ENCODE assay signal across 19 cellular contexts in the genomic region with DNA sequence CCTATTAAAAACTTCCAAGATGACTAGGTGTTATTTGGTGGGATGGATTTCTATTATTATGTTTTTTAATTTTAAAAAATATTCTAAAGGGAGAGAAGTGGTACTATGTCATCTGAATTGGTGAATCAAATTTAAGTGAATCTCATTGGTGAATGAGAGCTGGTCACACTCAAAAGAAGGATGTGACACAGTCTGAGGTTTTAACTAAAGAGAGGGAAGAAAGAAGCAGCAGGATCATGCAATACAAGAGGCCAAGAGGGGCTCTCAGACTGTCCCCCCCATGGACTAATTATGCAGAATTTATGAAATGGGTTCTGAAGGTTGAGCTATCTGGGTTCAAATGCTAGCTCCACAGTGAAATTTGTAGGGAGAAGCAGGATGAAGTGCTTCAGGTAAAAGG. TPM values are rescaled to one million over a fixed set of nuclear protein-coding genes. Genes with fewer than 3 reads are reported as not detected.
DNase-seq lines count a peak whose midpoint lies in the region; TF ChIP-seq lines count a peak whose summit lies in the region.
"Had no signal": no experiment of that assay in that cellular context is flagged by ENCODE, and none has a peak within 500 bp of the region (broad histone marks: within the 10 kb centered on the region; RNA-seq: fewer than 3 reads in every experiment).

No MANE protein-coding gene starts in this region.

- H2BK12ac ChIP-seq in H9 (ENCODE audit: insufficient read length, low read depth, low read length), result no peak overlapping the region

- no peak overlapping the region for H4K8ac ChIP-seq in H9 (replicated peaks; ENCODE audit: insufficient read length, low read depth, low read length)
- H4K8ac ChIP-seq in mesendoderm (ENCODE audit: low read depth, low read length), result no peak overlapping the region

- no peaks in the 10 kb centered on the region for H3K27me3 Mint-ChIP-seq in H9 (ENCODE audit: low read depth)
- H3K27me3 Mint-ChIP-seq in MCF 10A (ENCODE audit: insufficient read depth, unreplicated experiment), result no peaks in the 10 kb centered on the region

- H3K9me3 Mint-ChIP-seq in H9, result no peaks in the 10 kb centered on the region
- peaks cover 7% of the 10 kb centered on the region for H3K9me3 Mint-ChIP-seq in MCF 10A (ENCODE audit: unreplicated experiment)
- H3K9me3 Mint-ChIP-seq: activated T-helper 2 cell treated with anti-CD3 and anti-CD28 coated beads, Interferon-gamma antibody, Interleukin-2, Interleukin-4, amounts not matched to agents 10 μg/mL and 5 μg/mL and 100 μg/mL, durations not matched to agents 14 hours and 24 hours and 36 hours had no signal

- H3K79me2 ChIP-seq in H9 (ENCODE audit: insufficient read depth, low read length) (no peaks in the 10 kb centered on the region), mesendoderm (ENCODE audit: control insufficient read depth, insufficient read depth, low read length) (no peaks in the 10 kb centered on the region)

- H2BK5ac ChIP-seq in H9 (ENCODE audit: insufficient read length, low read length) (no peak overlapping the region), mesendoderm (ENCODE audit: low read length) (no peak overlapping the region)

- H3K56ac ChIP-seq in H9 (ENCODE audit: insufficient read length, low read depth, low read length) (no peak overlapping the region), mesendoderm (ENCODE audit: low read length) (peak overlapping the region; percentile 32)

- no peak overlapping the region for H2AFZ ChIP-seq in H9 (ENCODE audit: low read length)

- no peaks in the 10 kb centered on the region for H3K36me3 Mint-ChIP-seq in H9 (ENCODE audit: insufficient read depth in 1 of 3, low read depth in 3 of 3)
- H3K36me3 Mint-ChIP-seq in MCF 10A (ENCODE audit: insufficient read depth, unreplicated experiment), result no peaks in the 10 kb centered on the region

- H3K36me3 ChIP-seq in BLaER1 treated with 17β-estradiol and CSF1 and Interleukin-3, amounts not matched to agents 10 nM and 100 nM, result no peaks in the 10 kb centered on the region
- H3K36me3 ChIP-seq in Peyer's patch (no peaks in the 10 kb centered on the region), mesendoderm (ENCODE audit: control insufficient read depth, insufficient read depth, low read length) (no peaks in the 10 kb centered on the region), tibial artery (no peaks in the 10 kb centered on the region)
- H3K36me3 ChIP-seq: sigmoid colon, vagina had no signal

- no peak overlapping the region for H3T11ph ChIP-seq in H9 (ENCODE audit: low read length)

- no peaks in the 10 kb centered on the region for H3K23me2 ChIP-seq in H9 (ENCODE audit: insufficient read length, low read depth, low read length, poor library complexity, severe bottlenecking)

- H3K4me1 Mint-ChIP-seq in H9 (peaks cover 11 to 21% of the 10 kb centered on the region in 2 experiments), MCF 10A (ENCODE audit: insufficient read depth, unreplicated experiment) (peaks cover 9% of the 10 kb centered on the region)

- H2BK20ac ChIP-seq in H9 (ENCODE audit: low read depth, low read length, poor library complexity, severe bottlenecking), result no peak overlapping the region

- no peak overlapping the region for H3K4me3 ChIP-seq in BLaER1 treated with 17β-estradiol and CSF1 and Interleukin-3, amounts not matched to agents 10 nM and 100 nM
- H3K4me3 ChIP-seq in Peyer's patch (no peak overlapping the region), mesendoderm (ENCODE audit: low read length) (no peak overlapping the region), tibial artery (no peak overlapping the region)
- H3K4me3 ChIP-seq: sigmoid colon, vagina had no signal

- no peaks in the 10 kb centered on the region for H4K20me1 ChIP-seq in BLaER1 treated with 17β-estradiol and CSF1 and Interleukin-3, amounts not matched to agents 10 nM and 100 nM
- no peaks in the 10 kb centered on the region for H4K20me1 ChIP-seq in H9 (ENCODE audit: control insufficient read depth, insufficient read depth, insufficient read length)

- peaks cover 13 to 75% (median 34%) of the 10 kb centered on the region in 10 experiments for H3K4me1 ChIP-seq in BLaER1 treated with 17β-estradiol and CSF1 and Interleukin-3, amounts not matched to agents 10 nM and 100 nM
- H3K4me1 ChIP-seq in H9 (ENCODE audit: insufficient read depth, low read length) (peaks cover 4% of the 10 kb centered on the region; the same call in 1 of the 2 replicates), Peyer's patch (peaks cover 0 to 23% (median 2%) of the 10 kb centered on the region in 4 donors), mesendoderm (ENCODE audit: control insufficient read depth, low read depth, low read length) (no peaks in the 10 kb centered on the region), tibial artery (no peaks in the 10 kb centered on the region)
- H3K4me1 ChIP-seq: sigmoid colon, vagina had no signal

- no peak overlapping the region for H2AK5ac ChIP-seq in H9 (ENCODE audit: insufficient read length, low read length)
- no peak overlapping the region for H2AK5ac ChIP-seq in mesendoderm (ENCODE audit: low read length)

- no peaks in the 10 kb centered on the region for H3K27me3 ChIP-seq in BLaER1 treated with 17β-estradiol and CSF1 and Interleukin-3, amounts not matched to agents 10 nM and 100 nM
- H3K27me3 ChIP-seq in H9 (ENCODE audit: insufficient read depth, low read length) (no peaks in the 10 kb centered on the region), Peyer's patch (no peaks in the 10 kb centered on the region), mesendoderm (ENCODE audit: insufficient read depth, low read length, poor library complexity) (no peaks in the 10 kb centered on the region), tibial artery (no peaks in the 10 kb centered on the region)
- H3K27me3 ChIP-seq: foreskin keratinocyte, sigmoid colon, vagina had no signal

- no peak for TF ChIP-seq POLR2A in Peyer's patch (IDR thresholded peaks at IDR 0.05)

- peak overlapping the region in 4 of 11 experiments; percentile 30 to 68 (median 60); a peak in 6 of 22 replicates for H3K9ac ChIP-seq in BLaER1 treated with 17β-estradiol and CSF1 and Interleukin-3, amounts not matched to agents 10 nM and 100 nM
- H3K9ac ChIP-seq in H9 (ENCODE audit: extremely low read depth, insufficient read length, low read length), result no peak overlapping the region
- no peak overlapping the region for H3K9ac ChIP-seq in mesendoderm (ENCODE audit: low read length)

- no peak overlapping the region for H3K23ac ChIP-seq in H9 (ENCODE audit: insufficient read length, low read depth, low read length)
- H3K23ac ChIP-seq in mesendoderm (ENCODE audit: low read length), result peak overlapping the region; percentile 18

- POLR2A ChIA-PET in MCF 10A (lab: Yijun Ruan, JAX), result no interaction called here

- TF ChIP-seq CTCF in H9 (conservative IDR thresholded peaks at IDR 0.05) (no peak), Peyer's patch (IDR thresholded peaks at IDR 0.05) (no peak), MCF 10A (IDR thresholded peaks at IDR 0.05; ENCODE audit: unreplicated experiment) (no peak), tibial artery (IDR thresholded peaks at IDR 0.05) (no peak)

- no peak overlapping the region for H4K91ac ChIP-seq in H9 (ENCODE audit: insufficient read length, low read depth, low read length)

- H3K4ac ChIP-seq in H9 (ENCODE audit: low read depth, low read length), result no peak overlapping the region
- H3K4ac ChIP-seq in mesendoderm (ENCODE audit: low read depth, low read length), result no peak overlapping the region

- H3K79me1 ChIP-seq in H9 (ENCODE audit: insufficient read depth, low read depth, low read length, poor library complexity, severe bottlenecking) (no peaks in the 10 kb centered on the region), mesendoderm (ENCODE audit: low read length) (no peaks in the 10 kb centered on the region)

- H3K27ac ChIP-seq in BLaER1 treated with 17β-estradiol and CSF1 and Interleukin-3, amounts not matched to agents 10 nM and 100 nM, result peak overlapping the region in 8 of 11 experiments; percentile 31 to 98 (median 60); a peak in 11 of 22 replicates
- H3K27ac ChIP-seq in H9 (ENCODE audit: insufficient read length, low read depth, low read length) (no peak overlapping the region), Peyer's patch (peak overlapping the region; percentile 7 to 66 (median 60)), mesendoderm (ENCODE audit: low read depth, low read length) (no peak overlapping the region), tibial artery (no peak overlapping the region)
- H3K27ac ChIP-seq: foreskin keratinocyte, sigmoid colon, vagina had no signal

- peak overlapping the region in 8 of 11 experiments; percentile 10 to 81 (median 57); a peak in 12 of 22 replicates for H3K4me2 ChIP-seq in BLaER1 treated with 17β-estradiol and CSF1 and Interleukin-3, amounts not matched to agents 10 nM and 100 nM
- H3K4me2 ChIP-seq in H9 (ENCODE audit: insufficient read depth, insufficient read length, low read length), result peak overlapping the region; percentile 16
- no peak overlapping the region for H3K4me2 ChIP-seq in mesendoderm (ENCODE audit: low read length)

- H3K4me3 Mint-ChIP-seq in H9 (no peak overlapping the region), MCF 10A (ENCODE audit: unreplicated experiment) (no peak overlapping the region)

- intact Hi-C loops in MCF 10A (cut with micrococcal nuclease), result no loop called here
- intact Hi-C loops in head of caudate nucleus (cut with DNase I), result no loop called here
- intact Hi-C loops in tibial artery (cut with DNase I; ENCODE audit: low total_unique reads), result no loop called here

- no TSS peak for BruUV-seq in MCF 10A (replicated peaks; lab: Mats Ljungman, UMichigan)

- H3K9me3 ChIP-seq in BLaER1 treated with 17β-estradiol and CSF1 and Interleukin-3, amounts not matched to agents 10 nM and 100 nM (replicated peaks in 1 of 11), result peaks cover 0 to 6% (median 0%) of the 10 kb centered on the region in 11 experiments; a peak in 2 of 22 replicates
- no peaks in the 10 kb centered on the region for H3K9me3 ChIP-seq in H9 (ENCODE audit: control insufficient read depth, low read depth, low read length)
- no peaks in the 10 kb centered on the region for H3K9me3 ChIP-seq in Peyer's patch
- H3K9me3 ChIP-seq in tibial artery, result no peaks in the 10 kb centered on the region
- H3K9me3 ChIP-seq: sigmoid colon, vagina had no signal

- H3K27ac Mint-ChIP-seq in H9 (peak overlapping the region; percentile 1 to 66 (median 2); a peak in 3 of 7 replicates), MCF 10A (ENCODE audit: low read depth, unreplicated experiment) (no peak overlapping the region)
- H3K27ac Mint-ChIP-seq: activated T-helper 2 cell treated with anti-CD3 and anti-CD28 coated beads, Interferon-gamma antibody, Interleukin-2, Interleukin-4, amounts not matched to agents 10 μg/mL and 5 μg/mL and 100 μg/mL, durations not matched to agents 14 hours and 24 hours and 36 hours had no signal

- DNase-seq in H9, result no peak
- no peak for DNase-seq in Peyer's patch
- no peak for DNase-seq in mesendoderm
- DNase-seq in hepatic stellate cell (ENCODE audit: low spot score), result no peak
- no peak for DNase-seq in MCF 10A (ENCODE audit: unreplicated experiment)
- no peak for DNase-seq in head of caudate nucleus
- no peak for DNase-seq in tibial artery
- DNase-seq: activated CD8-positive, alpha-beta memory T cell treated with anti-CD3 and anti-CD28 coated beads for 24 hours; amniotic stem cell; foreskin keratinocyte; mammary epithelial cell; NCI-H1694; NCI-H510A; occipital lobe; sigmoid colon; stimulated activated CD4-positive, alpha-beta T cell treated with anti-CD3 and anti-CD28 coated beads, Interleukin-4, amount 100 ng/mL, for 1 hour had no signal

- H2BK15ac ChIP-seq in H9 (ENCODE audit: low read depth, low read length) (no peak overlapping the region), mesendoderm (replicated peaks; ENCODE audit: low read depth) (no peak overlapping the region)

- H4K5ac ChIP-seq in H9 (ENCODE audit: insufficient read length, low read depth, low read length), result no peak overlapping the region
- H4K5ac ChIP-seq in mesendoderm (ENCODE audit: low read length), result no peak overlapping the region

- no peak overlapping the region for H3K18ac ChIP-seq in H9 (ENCODE audit: insufficient read length, low read depth, low read length)
- no peak overlapping the region for H3K18ac ChIP-seq in mesendoderm (ENCODE audit: low read length)

- no peak overlapping the region for H3K14ac ChIP-seq in H9 (ENCODE audit: insufficient read depth, low read length)

- CTCF ChIA-PET in MCF 10A (lab: Yijun Ruan, JAX), result interaction anchor here (0.7 kb wide), 1 partner anchor 1103 kb away, joined by 3 read pairs; no protein-coding TSS in a partner anchor

- H2BK120ac ChIP-seq in H9 (ENCODE audit: low read depth, low read length, poor library complexity, severe bottlenecking) (no peak overlapping the region), mesendoderm (ENCODE audit: low read depth, low read length) (no peak overlapping the region)

RNA-seq across cellular contexts. Expression of gene MACC1, which starts 16.2 kb away (rescaled TPM):
- total RNA-seq in H9 (2021) (9.8 and 11.0 TPM in 2 replicates), Peyer's patch (10 to 100 TPM; 25.6 to 79.4 (median 71.1) TPM), MCF 10A (2022) (0.02 and 0.14 TPM in 2 replicates)
- polyA plus RNA-seq in mesendoderm (2013, experiment 1 of 2), result 3.8 TPM
- polyA plus RNA-seq in mesendoderm (2013, experiment 2 of 2), result 4.1 TPM
- total RNA-seq: activated T-helper 2 cell treated with anti-CD3 and anti-CD28 coated beads, Interferon-gamma antibody, Interleukin-2, Interleukin-4, amounts not matched to agents 10 μg/mL and 5 μg/mL and 100 μg/mL, durations not matched to agents 14 hours and 24 hours and 36 hours had no signal

Comparison
In these comparisons a context has a peak if more than half of its experiments do, and no peak if none do; other contexts are left out.
1. H3K27ac ChIP-seq: peak in BLaER1 treated with 17β-estradiol and CSF1 and Interleukin-3, amounts not matched to agents 10 nM and 100 nM (8 of 11) and Peyer's patch (4 of 4); none in H9 (single experiment), mesendoderm (single experiment) and tibial artery (0 of 2).